In the genomic region with DNA sequence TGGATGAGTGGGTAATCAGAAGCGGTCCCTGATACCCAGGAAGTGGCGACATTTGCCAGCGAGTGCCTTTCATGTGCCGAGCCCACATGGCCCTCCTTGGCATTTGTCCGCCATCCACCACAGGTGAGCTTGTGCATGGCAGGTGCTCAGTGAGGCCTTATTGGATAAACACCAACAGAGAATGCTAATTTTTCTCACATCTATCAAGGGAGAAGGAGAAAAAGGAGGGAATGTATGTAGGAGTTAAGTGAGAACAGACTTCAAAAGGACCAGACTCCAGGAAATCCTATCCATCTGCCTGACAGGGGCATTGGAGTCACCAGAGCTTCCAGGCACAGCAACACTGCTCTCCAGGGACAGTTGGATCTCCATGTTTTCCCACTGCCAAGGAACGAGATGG, we compare ENCODE assay signal across 27 cellular contexts.
DNase-seq lines count a peak whose midpoint lies in the region; ATAC-seq, FAIRE-seq and TF ChIP-seq lines count a peak whose summit lies in the region.
"Had no signal": no experiment of that assay in that cellular context is flagged by ENCODE, and none has a peak within 500 bp of the region (broad histone marks: within the 10 kb centered on the region; RNA-seq: fewer than 3 reads in every experiment).

No MANE protein-coding gene starts in this region.

- no peak for DNase-seq in SK-N-SH
- no peak for DNase-seq in K562 (ENCODE audit: extremely low read depth in 1 of 4, low spot score in 3 of 4)
- DNase-seq in keratinocyte (ENCODE audit: low read depth, low spot score): no peak
- DNase-seq in NCI-H1694 (lab: John Stamatoyannopoulos, UW): no peak
- no peak for DNase-seq in NCI-H345 treated with DMSO at 0.1 percent for 48 hours (lab: John Stamatoyannopoulos, UW; ENCODE audit: unreplicated experiment)
- DNase-seq in mucosa of descending colon: no peak
- DNase-seq: 8988T; activated CD4-positive, alpha-beta T cell treated with anti-CD3 and anti-CD28 coated beads for 4 hours; amygdala; DND-41; H7; left lung; NCI-H1417; NCI-H2081; NCI-H446 treated with DMSO at 0.1 percent for 48 hours; NCI-H774; stimulated activated CD4-positive, alpha-beta T cell treated with anti-CD3 and anti-CD28 coated beads, Interleukin-12 subunit alpha, Interleukin-12 subunit beta, amount 100 ng/mL, for 4 hours; stimulated activated CD4-positive, alpha-beta T cell treated with anti-CD3 and anti-CD28 coated beads, Interleukin-2, amount 100 ng/mL, for 48 hours; WERI-Rb-1 had no signal

- TF ChIP-seq RAD21 in SK-N-SH (IDR thresholded peaks at IDR 0.05; ENCODE audit: low read length) (no peak), K562 (CRISPR knock-in tag; conservative IDR thresholded peaks at IDR 0.05 in 1 of 2, IDR thresholded peaks at IDR 0.05 in 1 of 2) (no peak)

- H4K20me1 ChIP-seq in SK-N-SH (ENCODE audit: insufficient read depth): no peaks in the 10 kb centered on the region
- peaks cover 20% of the 10 kb centered on the region for H4K20me1 ChIP-seq in K562 (replicated peaks; ENCODE audit: control insufficient read depth, insufficient read depth, low read length)
- H4K20me1 ChIP-seq in keratinocyte (ENCODE audit: control insufficient read depth, extremely low read depth, insufficient read depth, low read length): peaks cover 2% of the 10 kb centered on the region

- TF ChIP-seq EP300 in SK-N-SH (IDR thresholded peaks at IDR 0.05; ENCODE audit: borderline replicate concordance in 1 of 2, low read depth in 1 of 2, low read length in 1 of 2) (no peak), K562 (IDR thresholded peaks at IDR 0.05; ENCODE audit: low read length) (no peak)

- CTCF ChIA-PET in SK-N-SH (lab: Yijun Ruan, JAX) (interaction anchor here (1.4 to 1.5 kb wide), 2 partner anchors 10 to 58 kb away, joined by 3 read pairs; no protein-coding TSS in a partner anchor), K562 (lab: Yijun Ruan, JAX; ENCODE audit: low intra/inter-chr PET ratio) (no interaction called here)

- BruUV-seq in K562 (replicated peaks; lab: Mats Ljungman, UMichigan): no TSS peak

- H3K9ac ChIP-seq in SK-N-SH (no peak overlapping the region), K562 (ENCODE audit: insufficient read depth in 1 of 2, low read depth in 2 of 2, low read length in 2 of 2) (no peak overlapping the region), keratinocyte (ENCODE audit: control insufficient read depth, extremely low read depth, insufficient read depth, low read length) (no peak overlapping the region)
- H3K9ac ChIP-seq: KMS-11 had no signal

- H3K4me3 ChIP-seq in SK-N-SH (ENCODE audit: low read depth in 2 of 2, low read length in 1 of 2) (no peak overlapping the region), K562 (no peak overlapping the region), keratinocyte (ENCODE audit: control insufficient read depth in 2 of 3, extremely low read depth in 1 of 3, insufficient read depth in 2 of 3, low read depth in 1 of 3, low read length in 3 of 3) (no peak overlapping the region), mucosa of descending colon (no peak overlapping the region)
- H3K4me3 ChIP-seq: breast epithelium, left lung, right atrium auricular region had no signal

- peaks cover 5% of the 10 kb centered on the region for H3F3A ChIP-seq in SK-N-SH (replicated peaks; ENCODE audit: insufficient read depth)

- peaks cover 6 to 21% of the 10 kb centered on the region in 2 experiments; a peak in 2 of 4 replicates for H3K4me1 ChIP-seq in SK-N-SH (ENCODE audit: control insufficient read depth in 1 of 2, insufficient read depth in 2 of 2, low read depth in 1 of 2, low read length in 1 of 2)
- peaks cover 2 to 10% of the 10 kb centered on the region in 2 experiments; a peak in 3 of 5 replicates for H3K4me1 ChIP-seq in K562 (replicated peaks in 1 of 2; ENCODE audit: control insufficient read depth in 2 of 2, insufficient read depth in 2 of 2, low read length in 2 of 2)
- H3K4me1 ChIP-seq in keratinocyte (ENCODE audit: control insufficient read depth, extremely low read depth, insufficient read depth, low read length): peaks cover 14% of the 10 kb centered on the region
- peaks cover 15% of the 10 kb centered on the region for H3K4me1 ChIP-seq in mucosa of descending colon (ENCODE audit: low read depth)
- H3K4me1 ChIP-seq: breast epithelium, left lung had no signal

- dilution Hi-C loops in keratinocyte (cut with MboI; ENCODE audit: extremely low pct_ligation_motif_present, low sequenced_read_pairs): no loop called here

- POLR2A ChIA-PET in SK-N-SH (lab: Yijun Ruan, JAX): no interaction called here
- POLR2A ChIA-PET in K562 (lab: Yijun Ruan, JAX): interaction anchor here (0.7 kb wide), 1 partner anchor 11 kb away, joined by 3 read pairs; no protein-coding TSS in a partner anchor

- H3K27ac ChIP-seq in SK-N-SH (ENCODE audit: low read depth in 2 of 2, low read length in 1 of 2) (0 out of 4 replicates have a peak overlapping the region, but pooled peaks of 1 of the 2 experiments have one; percentile 4), K562 (ENCODE audit: extremely low read depth, low read depth, low read length) (no peak overlapping the region), keratinocyte (ENCODE audit: control insufficient read depth, insufficient read depth, low read length) (no peak overlapping the region)
- H3K27ac ChIP-seq: HL-60, KMS-11, left lung, WERI-Rb-1 had no signal

- no peak for TF ChIP-seq POLR2A in K562 (conservative IDR thresholded peaks at IDR 0.05)

- no peaks in the 10 kb centered on the region for H3K9me2 ChIP-seq in SK-N-SH

- FAIRE-seq in K562 (lab: Jason Lieb, UNC) (peak; percentile 6), keratinocyte (lab: Jason Lieb, UNC) (no peak)
- FAIRE-seq: colon, endothelial cell of umbilical vein had no signal

- intact Hi-C loops in K562 (cut with micrococcal nuclease) (no loop called here), mucosa of descending colon (cut with DNase I, micrococcal nuclease) (no loop called here)

- H3K79me2 ChIP-seq in SK-N-SH (ENCODE audit: insufficient read depth): no peaks in the 10 kb centered on the region
- H3K79me2 ChIP-seq in K562 (ENCODE audit: control insufficient read depth, insufficient read depth, low read length): no peaks in the 10 kb centered on the region
- no peaks in the 10 kb centered on the region for H3K79me2 ChIP-seq in keratinocyte (ENCODE audit: control insufficient read depth, insufficient read depth, low read length)

- no peaks in the 10 kb centered on the region for H3K36me3 ChIP-seq in SK-N-SH (replicated peaks in 1 of 2; ENCODE audit: control insufficient read depth in 1 of 2, insufficient read depth in 2 of 2, low read length in 1 of 2)
- H3K36me3 ChIP-seq in K562 (ENCODE audit: control insufficient read depth, insufficient read depth, low read length): no peaks in the 10 kb centered on the region
- no peaks in the 10 kb centered on the region for H3K36me3 ChIP-seq in keratinocyte (ENCODE audit: control insufficient read depth in 2 of 2, extremely low read depth in 1 of 2, insufficient read depth in 2 of 2, low read length in 2 of 2)
- H3K36me3 ChIP-seq in mucosa of descending colon (ENCODE audit: low read depth): no peaks in the 10 kb centered on the region
- H3K36me3 ChIP-seq: breast epithelium, left lung, right atrium auricular region, WERI-Rb-1 had no signal

- in situ Hi-C loops in K562 (cut with MboI): no loop called here

- H3K4me2 ChIP-seq in SK-N-SH (peak overlapping the region; percentile 13; the same call in 1 of the 2 replicates), K562 (ENCODE audit: insufficient read depth, low read length) (no peak overlapping the region), keratinocyte (ENCODE audit: control insufficient read depth, extremely low read depth, insufficient read depth, low read depth, low read length) (peak overlapping the region; percentile 53)
- H3K4me2 ChIP-seq: KMS-11 had no signal

- H2AFZ ChIP-seq in SK-N-SH (ENCODE audit: low read depth): no peak overlapping the region
- no peak overlapping the region for H2AFZ ChIP-seq in K562 (ENCODE audit: low read depth, low read length)
- H2AFZ ChIP-seq in keratinocyte (ENCODE audit: control insufficient read depth, low read length): no peak overlapping the region

- no peaks in the 10 kb centered on the region for H3K9me1 ChIP-seq in K562 (ENCODE audit: control insufficient read depth, insufficient read depth, low read length)
- peaks cover 2% of the 10 kb centered on the region for H3K9me1 ChIP-seq in keratinocyte (ENCODE audit: control insufficient read depth, extremely low read depth, insufficient read depth, low read length)

- 91% methylated on average over 6 of the region's 6 CpGs for WGBS in SK-N-SH (ENCODE audit: low lambda C conversion rate)
- WGBS in K562 (ENCODE audit: insufficient coverage, low coverage, missing lambda C conversion rate): 48% methylated on average over 6 of the region's 6 CpGs

- no peak for TF ChIP-seq CTCF in SK-N-SH (IDR thresholded peaks at IDR 0.05)
- no peak for TF ChIP-seq CTCF in K562 (IDR thresholded peaks at IDR 0.05 in 2 of 3, conservative IDR thresholded peaks at IDR 0.05 in 1 of 3; ENCODE audit: insufficient read depth in 2 of 3, low read depth in 1 of 3, low read length in 3 of 3)
- no peak for TF ChIP-seq CTCF in keratinocyte (optimal IDR thresholded peaks at IDR 0.05 in 1 of 3, IDR thresholded peaks at IDR 0.05 in 1 of 3, conservative IDR thresholded peaks at IDR 0.05 in 1 of 3; ENCODE audit: extremely low read depth in 1 of 3, insufficient read depth in 2 of 3, low read length in 3 of 3)
- TF ChIP-seq CTCF in mucosa of descending colon (IDR thresholded peaks at IDR 0.05): no peak

- ATAC-seq in SK-N-SH treated with all-trans-retinoic acid at 6 μM for 48 hours (no peak), K562 (no peak), GM21737 (IDR thresholded peaks at IDR 0.05; ENCODE audit: unreplicated experiment) (no peak), mucosa of descending colon (no peak)

- H3K9me3 ChIP-seq in SK-N-SH (no peaks in the 10 kb centered on the region), K562 (replicated peaks; ENCODE audit: control insufficient read depth, insufficient read depth, low read depth, low read length) (no peaks in the 10 kb centered on the region), keratinocyte (ENCODE audit: control insufficient read depth, low read depth, low read length) (peaks cover under 1% of the 10 kb centered on the region), mucosa of descending colon (no peaks in the 10 kb centered on the region)
- H3K9me3 ChIP-seq: breast epithelium, left lung, right atrium auricular region had no signal

- H3K27me3 ChIP-seq in SK-N-SH (ENCODE audit: insufficient read depth) (no peaks in the 10 kb centered on the region), K562 (ENCODE audit: control insufficient read depth in 2 of 2, insufficient read depth in 2 of 2, low read length in 2 of 2) (peaks cover 21 to 61% of the 10 kb centered on the region in 2 experiments), keratinocyte (ENCODE audit: control insufficient read depth, extremely low read depth, insufficient read depth, low read length) (peaks cover 7% of the 10 kb centered on the region)
- H3K27me3 ChIP-seq: breast epithelium, left lung, right atrium auricular region had no signal

TF ChIP-seq in SK-N-SH, 30 proteins besides CTCF, POLR2A, EP300 and RAD21 (continues in another document):
- no peak for TF ChIP-seq TEAD4 (IDR thresholded peaks at IDR 0.05; ENCODE audit: borderline replicate concordance, insufficient read depth)

TF ChIP-seq in K562, 482 proteins besides CTCF, POLR2A, EP300 and RAD21 (continues in another document):
- TF ChIP-seq WHSC1 (IDR thresholded peaks at IDR 0.05; ENCODE audit: low read length) (no peak), ZNF445 (CRISPR knock-in tag; IDR thresholded peaks at IDR 0.05; ENCODE audit: low read depth) (no peak), HDAC2 (IDR thresholded peaks at IDR 0.05) (no peak)
